14 cellular contexts compared by ENCODE assay signal in genomic region chr10:1009947-1010346, GRCh38. TPM values are rescaled to one million over a fixed set of nuclear protein-coding genes. Genes with fewer than 3 reads are reported as not detected.
DNase-seq lines count a peak whose midpoint lies in the region; ATAC-seq, FAIRE-seq and TF ChIP-seq lines count a peak whose summit lies in the region.
"Not testable (repeated sequence)": the region's sequence is repeated elsewhere in the genome, so short reads cannot be mapped to it uniquely, and the experiment has no call there.
"Had no signal": no experiment of that assay in that cellular context is flagged by ENCODE, and none has a peak within 500 bp of the region (broad histone marks: within the 10 kb centered on the region; RNA-seq: fewer than 3 reads in every experiment).

No MANE protein-coding gene starts in this region.

- TF ChIP-seq POLR2A in GM12878 (IDR thresholded peaks at IDR 0.05; ENCODE audit: low read depth, low read length) = not testable (repeated sequence)

- WGBS in GM12878 (ENCODE audit: insufficient coverage, insufficient replicate concordance, low lambda C conversion rate, missing lambda C conversion rate) = 52% methylated on average over 8 of the region's 8 CpGs

- TF ChIP-seq RAD21 in GM12878 (IDR thresholded peaks at IDR 0.05; ENCODE audit: insufficient read depth, low read depth, low read length) = not testable (repeated sequence)

- H3K36me3 Mint-ChIP-seq in activated CD4-positive, alpha-beta T cell treated with anti-CD3 and anti-CD28 coated beads for 36 hours (ENCODE audit: low read depth) = peaks cover 79% of the 10 kb centered on the region
- H3K36me3 Mint-ChIP-seq in activated T-helper 1 cell treated with anti-CD3 and anti-CD28 coated beads, Interleukin-12 subunit alpha, Interleukin-12 subunit beta, Interleukin-2, Interleukin-4 antibody, amounts not matched to agents 30 ng/mL and 10 ng/mL and 1 ng/mL, durations not matched to agents 14 hours and 24 hours and 36 hours (ENCODE audit: low read depth) = peaks cover 83% of the 10 kb centered on the region
- H3K36me3 Mint-ChIP-seq in naive thymus-derived CD4-positive, alpha-beta T cell = peaks cover 21 to 68% (median 41%) of the 10 kb centered on the region in 5 donors

- peak; percentile 77 for FAIRE-seq in GM18507 (lab: Jason Lieb, UNC)
- not testable (repeated sequence) for FAIRE-seq in GM12878 (lab: Jason Lieb, UNC)

- TF ChIP-seq EP300 in GM12878 (IDR thresholded peaks at IDR 0.05; ENCODE audit: borderline replicate concordance in 1 of 2, control insufficient read depth in 1 of 2, low read depth in 2 of 2, low read length in 2 of 2) = not testable (repeated sequence)

- H3K4me1 ChIP-seq in GM12878 (ENCODE audit: control insufficient read depth, insufficient read depth, low read length); naive thymus-derived CD4-positive, alpha-beta T cell (ENCODE audit: control insufficient read depth in 2 of 2, insufficient read depth in 2 of 2, low read length in 2 of 2): not testable (repeated sequence)

- not testable (repeated sequence) for TF ChIP-seq CTCF in GM12878 (IDR thresholded peaks at IDR 0.05 in 2 of 3, conservative IDR thresholded peaks at IDR 0.05 in 1 of 3; ENCODE audit: control insufficient read depth in 2 of 3, extremely low read depth in 1 of 3, insufficient read depth in 1 of 3, low read depth in 3 of 3, low read length in 3 of 3)

- H3K9me3 ChIP-seq in GM12878 (replicated peaks; ENCODE audit: control insufficient read depth, insufficient read depth, low read length); naive thymus-derived CD4-positive, alpha-beta T cell (ENCODE audit: control insufficient read depth in 2 of 3, low read length in 3 of 3): not testable (repeated sequence)

- H3K27me3 Mint-ChIP-seq in activated CD4-positive, alpha-beta T cell treated with anti-CD3 and anti-CD28 coated beads for 36 hours; activated T-helper 1 cell treated with anti-CD3 and anti-CD28 coated beads, Interleukin-12 subunit alpha, Interleukin-12 subunit beta, Interleukin-2, Interleukin-4 antibody, amounts not matched to agents 30 ng/mL and 10 ng/mL and 1 ng/mL, durations not matched to agents 14 hours and 24 hours and 36 hours (ENCODE audit: insufficient read depth); naive thymus-derived CD4-positive, alpha-beta T cell; stimulated activated naive CD8-positive, alpha-beta T cell treated with anti-CD3 and anti-CD28 coated beads, Interleukin-15, amount 100 ng/mL, for 72 hours: not testable (repeated sequence)

- H3K36me3 ChIP-seq in GM12878 (ENCODE audit: control insufficient read depth in 2 of 2, insufficient read depth in 2 of 2, low read length in 1 of 2) = peaks cover 41 to 47% of the 10 kb centered on the region in 2 experiments
- peaks cover 14 to 94% (median 40%) of the 10 kb centered on the region in 3 experiments for H3K36me3 ChIP-seq in naive thymus-derived CD4-positive, alpha-beta T cell (ENCODE audit: control insufficient read depth in 2 of 3, insufficient read depth in 3 of 3, low read length in 3 of 3)

- POLR2A ChIA-PET in activated CD4-positive, alpha-beta T cell treated with anti-CD3 and anti-CD28 coated beads for 36 hours (lab: Charles Lee); GM12878 (lab: Charles Lee); naive thymus-derived CD4-positive, alpha-beta T cell (lab: Charles Lee): not testable (repeated sequence)

- ATAC-seq in activated CD4-positive, alpha-beta T cell treated with anti-CD3 and anti-CD28 coated beads for 36 hours = peak; percentile 70
- not testable (repeated sequence) for ATAC-seq in GM12878
- peak; percentile 60 for ATAC-seq in naive thymus-derived CD4-positive, alpha-beta T cell
- peak; percentile 61 for ATAC-seq in stimulated activated naive CD8-positive, alpha-beta T cell treated with anti-CD3 and anti-CD28 coated beads, Interleukin-15, amount 100 ng/mL, for 72 hours

- H3K9me3 Mint-ChIP-seq in activated CD4-positive, alpha-beta T cell treated with anti-CD3 and anti-CD28 coated beads for 36 hours (ENCODE audit: low read depth); naive thymus-derived CD4-positive, alpha-beta T cell; stimulated activated naive CD8-positive, alpha-beta T cell treated with anti-CD3 and anti-CD28 coated beads, Interleukin-15, amount 100 ng/mL, for 72 hours: not testable (repeated sequence)
- H3K9me3 Mint-ChIP-seq in activated T-helper 1 cell treated with anti-CD3 and anti-CD28 coated beads, Interleukin-12 subunit alpha, Interleukin-12 subunit beta, Interleukin-2, Interleukin-4 antibody, amounts not matched to agents 30 ng/mL and 10 ng/mL and 1 ng/mL, durations not matched to agents 14 hours and 24 hours and 36 hours = peaks cover 15% of the 10 kb centered on the region

- RAD21 ChIA-PET in GM12878 (lab: Charles Lee; ENCODE audit: unreplicated experiment) = not testable (repeated sequence)

- H3K9ac ChIP-seq in GM12878 (ENCODE audit: control insufficient read depth, insufficient read depth, low read length) = not testable (repeated sequence)

- not testable (repeated sequence) for H3K4me3 ChIP-seq in GM12878; naive thymus-derived CD4-positive, alpha-beta T cell (ENCODE audit: low read length)

- H3K4me2 ChIP-seq in GM12878 (ENCODE audit: control insufficient read depth, insufficient read depth) = not testable (repeated sequence)

- not testable (repeated sequence) for DNase-seq in GM18507 (ENCODE audit: extremely low spot score, insufficient read length, low read depth); activated T-helper 1 cell treated with anti-CD3 and anti-CD28 coated beads, Interleukin-12 subunit alpha, Interleukin-12 subunit beta, Interleukin-2, Interleukin-4 antibody, amounts not matched to agents 30 ng/mL and 10 ng/mL and 1 ng/mL, durations not matched to agents 14 hours and 24 hours and 36 hours (ENCODE audit: low spot score); GM12878 (ENCODE audit: low read depth, low spot score)
- DNase-seq in activated CD4-positive, alpha-beta T cell treated with anti-CD3 and anti-CD28 coated beads for 36 hours = peak; percentile 27
- DNase-seq in naive thymus-derived CD4-positive, alpha-beta T cell = peak in 1 of 9 donors; percentile 43
- DNase-seq in stimulated activated naive CD8-positive, alpha-beta T cell treated with anti-CD3 and anti-CD28 coated beads, Interleukin-15, amount 100 ng/mL, for 72 hours = peak in 1 of 2 donors; percentile 3

- not testable (repeated sequence) for H3K27ac ChIP-seq in GM12878 (ENCODE audit: control insufficient read depth, insufficient read depth); naive thymus-derived CD4-positive, alpha-beta T cell (ENCODE audit: low read depth, low read length)

- H3K4me3 Mint-ChIP-seq in activated CD4-positive, alpha-beta T cell treated with anti-CD3 and anti-CD28 coated beads for 36 hours; stimulated activated naive CD8-positive, alpha-beta T cell treated with anti-CD3 and anti-CD28 coated beads, Interleukin-15, amount 100 ng/mL, for 72 hours: not testable (repeated sequence)
- H3K4me3 Mint-ChIP-seq in activated T-helper 1 cell treated with anti-CD3 and anti-CD28 coated beads, Interleukin-12 subunit alpha, Interleukin-12 subunit beta, Interleukin-2, Interleukin-4 antibody, amounts not matched to agents 30 ng/mL and 10 ng/mL and 1 ng/mL, durations not matched to agents 14 hours and 24 hours and 36 hours = peak overlapping the region; percentile 65
- H3K4me3 Mint-ChIP-seq in naive thymus-derived CD4-positive, alpha-beta T cell = peak overlapping the region in 1 of 10 donors; percentile 16

- H4K20me1 ChIP-seq in GM12878 (ENCODE audit: control insufficient read depth, insufficient read depth) = not testable (repeated sequence)

- not testable (repeated sequence) for H3K79me2 ChIP-seq in GM12878 (ENCODE audit: control insufficient read depth, insufficient read depth, low read length)

- H3K27ac Mint-ChIP-seq in activated CD4-positive, alpha-beta T cell treated with anti-CD3 and anti-CD28 coated beads for 36 hours = peak overlapping the region; percentile 80
- H3K27ac Mint-ChIP-seq in activated T-helper 1 cell treated with anti-CD3 and anti-CD28 coated beads, Interleukin-12 subunit alpha, Interleukin-12 subunit beta, Interleukin-2, Interleukin-4 antibody, amounts not matched to agents 30 ng/mL and 10 ng/mL and 1 ng/mL, durations not matched to agents 14 hours and 24 hours and 36 hours = peak overlapping the region; percentile 97
- peak overlapping the region in 1 of 9 donors; percentile 66 for H3K27ac Mint-ChIP-seq in naive thymus-derived CD4-positive, alpha-beta T cell
- peak overlapping the region in 1 of 2 donors; percentile 84 for H3K27ac Mint-ChIP-seq in stimulated activated naive CD8-positive, alpha-beta T cell treated with anti-CD3 and anti-CD28 coated beads, Interleukin-15, amount 100 ng/mL, for 72 hours

- TSS peak; percentile 19 for BruUV-seq in GM12878 (replicated peaks; lab: Mats Ljungman, UMichigan)

- intact Hi-C loops in activated CD4-positive, alpha-beta T cell treated with anti-CD3 and anti-CD28 coated beads for 36 hours (cut with DNase I, micrococcal nuclease); naive thymus-derived CD4-positive, alpha-beta T cell (cut with micrococcal nuclease): not testable (repeated sequence)
- intact Hi-C loops in activated T-helper 1 cell treated with anti-CD3 and anti-CD28 coated beads, Interleukin-12 subunit alpha, Interleukin-12 subunit beta, Interleukin-2, Interleukin-4 antibody, amounts not matched to agents 30 ng/mL and 10 ng/mL and 1 ng/mL, durations not matched to agents 14 hours and 24 hours and 36 hours (cut with micrococcal nuclease) = loop anchor here (1.0 kb wide), 4 partner anchors 17 to 84 kb away; partner anchors contain the start of genes GTPBP4 and IDI1
- intact Hi-C loops in GM12878 (cut with micrococcal nuclease; ENCODE audit: unreplicated experiment) = loop anchor here (2.0 kb wide), 1 partner anchor 15 kb away; no protein-coding TSS in a partner anchor

- CTCF ChIA-PET in activated CD4-positive, alpha-beta T cell treated with anti-CD3 and anti-CD28 coated beads for 36 hours (lab: Charles Lee); GM12878 (lab: Yijun Ruan, JAX); naive thymus-derived CD4-positive, alpha-beta T cell (lab: Charles Lee): not testable (repeated sequence)

- H3K4me1 Mint-ChIP-seq in activated CD4-positive, alpha-beta T cell treated with anti-CD3 and anti-CD28 coated beads for 36 hours; stimulated activated naive CD8-positive, alpha-beta T cell treated with anti-CD3 and anti-CD28 coated beads, Interleukin-15, amount 100 ng/mL, for 72 hours: not testable (repeated sequence)
- peaks cover 44% of the 10 kb centered on the region for H3K4me1 Mint-ChIP-seq in activated T-helper 1 cell treated with anti-CD3 and anti-CD28 coated beads, Interleukin-12 subunit alpha, Interleukin-12 subunit beta, Interleukin-2, Interleukin-4 antibody, amounts not matched to agents 30 ng/mL and 10 ng/mL and 1 ng/mL, durations not matched to agents 14 hours and 24 hours and 36 hours (ENCODE audit: low read depth)
- H3K4me1 Mint-ChIP-seq in naive thymus-derived CD4-positive, alpha-beta T cell = peaks cover 0 to 20% (median 0%) of the 10 kb centered on the region in 7 donors

- H3K27me3 ChIP-seq in GM12878 (replicated peaks in 1 of 2; ENCODE audit: control insufficient read depth in 2 of 2, insufficient read depth in 2 of 2, low read length in 1 of 2); naive thymus-derived CD4-positive, alpha-beta T cell (ENCODE audit: control insufficient read depth in 2 of 2, insufficient read depth in 2 of 2, low read length in 2 of 2): not testable (repeated sequence)

- in situ Hi-C loops in GM12878 (cut with MboI) = not testable (repeated sequence)

- SMC1A ChIA-PET in GM12878 (lab: Charles Lee; ENCODE audit: uncharacterized antibody, unreplicated experiment) = not testable (repeated sequence)

- H2AFZ ChIP-seq in GM12878 (ENCODE audit: control insufficient read depth, low read depth, low read length) = not testable (repeated sequence)

RNA-seq across cellular contexts. Expression of gene IDI2, which starts 15.7 kb away (rescaled TPM):
- total RNA-seq in activated CD4-positive, alpha-beta T cell treated with anti-CD3 and anti-CD28 coated beads for 36 hours = not detected
- not detected in 2 replicates for total RNA-seq in activated T-helper 1 cell treated with anti-CD3 and anti-CD28 coated beads, Interleukin-12 subunit alpha, Interleukin-12 subunit beta, Interleukin-2, Interleukin-4 antibody, amounts not matched to agents 30 ng/mL and 10 ng/mL and 1 ng/mL, durations not matched to agents 14 hours and 24 hours and 36 hours
- total RNA-seq in GM12878 (2013; cell fraction: nucleolus; rRNA removed) = not detected in 2 replicates
- not detected in 2 replicates for total RNA-seq in GM12878 (2014; rRNA removed)
- not detected in 2 replicates for total RNA-seq in GM12878 (2014; rRNA removed; fragmentation: Illumina TruSeq; extraction: Trizol)
- total RNA-seq in GM12878 (2021) = not detected in 2 replicates
- not detected for polyA plus RNA-seq in GM12878 (2011; ENCODE audit: low read depth)
- polyA plus RNA-seq in GM12878 (2011; rRNA removed) = not detected in 2 replicates
- polyA plus RNA-seq in GM12878 (2011; cell fraction: cytosol; rRNA removed) = not detected in 2 replicates
- polyA plus RNA-seq in GM12878 (2011; cell fraction: nucleus; rRNA removed) = not detected in 2 replicates
- polyA plus RNA-seq in GM12878 (2012) = not detected in 2 replicates
- polyA plus RNA-seq in GM12878 (2014; fragmentation: Illumina TruSeq; extraction: Trizol) = 0.06 TPM in 1 of 2 replicates, not detected in the other
- not detected for polyA plus RNA-seq in GM12878 (2014; fragmentation: Nextera tagmentation; extraction: Ambion mirVana)
- polyA plus RNA-seq in GM12878 (2014; rRNA removed) = not detected in 2 replicates
- polyA plus RNA-seq in GM12878 (2016; fragmentation: Nextera tagmentation; extraction: Ambion mirVana) = not detected
- not detected in 2 replicates for polyA minus RNA-seq in GM12878 (2011; rRNA and poly(A)+ RNA removed)
- not detected in 2 replicates for polyA minus RNA-seq in GM12878 (2011; cell fraction: cytosol; rRNA and poly(A)+ RNA removed)
- polyA minus RNA-seq in GM12878 (2011; cell fraction: nucleus; rRNA and poly(A)+ RNA removed) = not detected in 2 replicates
- total RNA-seq in naive thymus-derived CD4-positive, alpha-beta T cell = not detected
- not detected for polyA plus RNA-seq in naive thymus-derived CD4-positive, alpha-beta T cell
- total RNA-seq: CD4-positive, CD25-positive, alpha-beta regulatory T cell; Daoy; G401; GM23338; H9; IMR-90; Peyer's patch had no signal
- polyA plus RNA-seq: AG04450; CD4-positive, CD25-positive, alpha-beta regulatory T cell; GM23338; IMR-90 had no signal

RNA-seq across cellular contexts. Expression of gene GTPBP4, which starts 21.7 kb away (rescaled TPM):
- total RNA-seq in activated CD4-positive, alpha-beta T cell treated with anti-CD3 and anti-CD28 coated beads for 36 hours = 100 to 1,000 TPM; 109 to 116 TPM
- total RNA-seq in activated T-helper 1 cell treated with anti-CD3 and anti-CD28 coated beads, Interleukin-12 subunit alpha, Interleukin-12 subunit beta, Interleukin-2, Interleukin-4 antibody, amounts not matched to agents 30 ng/mL and 10 ng/mL and 1 ng/mL, durations not matched to agents 14 hours and 24 hours and 36 hours = 193 and 202 TPM in 2 replicates
- total RNA-seq in GM12878 (2013; cell fraction: nucleolus; rRNA removed) = 89.9 and 93.0 TPM in 2 replicates
- total RNA-seq in GM12878 (2014; rRNA removed) (58.5 and 64.6 TPM in 2 replicates), GM12878 (2014; rRNA removed; fragmentation: Illumina TruSeq; extraction: Trizol) (88.7 and 89.6 TPM in 2 replicates), GM12878 (2021) (82.2 and 93.9 TPM in 2 replicates)
- polyA plus RNA-seq in GM12878 (2011; ENCODE audit: low read depth) = 24.6 TPM
- polyA plus RNA-seq in GM12878 (2011; rRNA removed) (62.0 and 68.8 TPM in 2 replicates), GM12878 (2014; fragmentation: Illumina TruSeq; extraction: Trizol) (74.9 and 99.3 TPM in 2 replicates), GM12878 (2014; fragmentation: Nextera tagmentation; extraction: Ambion mirVana) (10 to 100 TPM; 60.3 to 68.0 TPM), GM12878 (2014; rRNA removed) (61.7 and 66.3 TPM in 2 replicates), GM12878 (2016; fragmentation: Nextera tagmentation; extraction: Ambion mirVana) (100 to 1,000 TPM; 115 to 118 TPM)
- polyA plus RNA-seq in GM12878 (2011; cell fraction: cytosol; rRNA removed) = 23.3 and 23.5 TPM in 2 replicates
- 45.3 and 63.4 TPM in 2 replicates for polyA plus RNA-seq in GM12878 (2011; cell fraction: nucleus; rRNA removed)
- 37.8 and 48.2 TPM in 2 replicates for polyA plus RNA-seq in GM12878 (2012)
- polyA minus RNA-seq in GM12878 (2011; rRNA and poly(A)+ RNA removed) = 34.4 and 44.0 TPM in 2 replicates
- 9.5 and 14.7 TPM in 2 replicates for polyA minus RNA-seq in GM12878 (2011; cell fraction: cytosol; rRNA and poly(A)+ RNA removed)
- polyA minus RNA-seq in GM12878 (2011; cell fraction: nucleus; rRNA and poly(A)+ RNA removed) = 28.4 and 54.9 TPM in 2 replicates
- 10 to 100 TPM; 39.0 to 81.8 (median 45.2) TPM for total RNA-seq in naive thymus-derived CD4-positive, alpha-beta T cell
- polyA plus RNA-seq in naive thymus-derived CD4-positive, alpha-beta T cell = 10 to 100 TPM; 17.4 to 23.4 TPM

RNA-seq across cellular contexts. Expression of gene IDI1, which starts 39.0 kb away (rescaled TPM):
- total RNA-seq in activated CD4-positive, alpha-beta T cell treated with anti-CD3 and anti-CD28 coated beads for 36 hours = 10 to 100 TPM; 40.4 to 66.0 TPM
- 76.0 and 78.9 TPM in 2 replicates for total RNA-seq in activated T-helper 1 cell treated with anti-CD3 and anti-CD28 coated beads, Interleukin-12 subunit alpha, Interleukin-12 subunit beta, Interleukin-2, Interleukin-4 antibody, amounts not matched to agents 30 ng/mL and 10 ng/mL and 1 ng/mL, durations not matched to agents 14 hours and 24 hours and 36 hours
- 154 and 155 TPM in 2 replicates for total RNA-seq in GM12878 (2013; cell fraction: nucleolus; rRNA removed)
- 112 and 150 TPM in 2 replicates for total RNA-seq in GM12878 (2014; rRNA removed)
- 152 and 163 TPM in 2 replicates for total RNA-seq in GM12878 (2014; rRNA removed; fragmentation: Illumina TruSeq; extraction: Trizol)
- total RNA-seq in GM12878 (2021) = 85.5 and 88.4 TPM in 2 replicates
- polyA plus RNA-seq in GM12878 (2011; ENCODE audit: low read depth) = 57.8 TPM
- 216 and 332 TPM in 2 replicates for polyA plus RNA-seq in GM12878 (2011; rRNA removed)
- 66.6 and 66.7 TPM in 2 replicates for polyA plus RNA-seq in GM12878 (2011; cell fraction: cytosol; rRNA removed)
- polyA plus RNA-seq in GM12878 (2011; cell fraction: nucleus; rRNA removed) = 108 and 119 TPM in 2 replicates
- 79.7 and 106 TPM in 2 replicates for polyA plus RNA-seq in GM12878 (2012)
- 156 and 224 TPM in 2 replicates for polyA plus RNA-seq in GM12878 (2014; fragmentation: Illumina TruSeq; extraction: Trizol)
- 100 to 1,000 TPM; 156 to 223 TPM for polyA plus RNA-seq in GM12878 (2014; fragmentation: Nextera tagmentation; extraction: Ambion mirVana)
- 129 and 158 TPM in 2 replicates for polyA plus RNA-seq in GM12878 (2014; rRNA removed)
- 100 to 1,000 TPM; 202 to 206 TPM for polyA plus RNA-seq in GM12878 (2016; fragmentation: Nextera tagmentation; extraction: Ambion mirVana)
- polyA minus RNA-seq in GM12878 (2011; rRNA and poly(A)+ RNA removed) = 82.4 and 96.9 TPM in 2 replicates
- 27.1 and 29.8 TPM in 2 replicates for polyA minus RNA-seq in GM12878 (2011; cell fraction: cytosol; rRNA and poly(A)+ RNA removed)
- polyA minus RNA-seq in GM12878 (2011; cell fraction: nucleus; rRNA and poly(A)+ RNA removed) = 39.7 and 57.8 TPM in 2 replicates
- total RNA-seq in naive thymus-derived CD4-positive, alpha-beta T cell = 100 to 1,000 TPM in 2 of 5 experiments, 10 to 100 TPM in 3; 23.4 to 159 (median 44.9) TPM
- 10 to 100 TPM; 26.8 to 34.6 TPM for polyA plus RNA-seq in naive thymus-derived CD4-positive, alpha-beta T cell

RNA-seq across cellular contexts. Expression of gene WDR37, which starts 46.2 kb away (rescaled TPM):
- 10 to 100 TPM; 16.3 to 16.8 TPM for total RNA-seq in activated CD4-positive, alpha-beta T cell treated with anti-CD3 and anti-CD28 coated beads for 36 hours
- total RNA-seq in activated T-helper 1 cell treated with anti-CD3 and anti-CD28 coated beads, Interleukin-12 subunit alpha, Interleukin-12 subunit beta, Interleukin-2, Interleukin-4 antibody, amounts not matched to agents 30 ng/mL and 10 ng/mL and 1 ng/mL, durations not matched to agents 14 hours and 24 hours and 36 hours = 19.9 and 21.1 TPM in 2 replicates
- total RNA-seq in GM12878 (2013; cell fraction: nucleolus; rRNA removed) = 35.7 and 36.6 TPM in 2 replicates
- total RNA-seq in GM12878 (2014; rRNA removed) (8.0 and 8.5 TPM in 2 replicates), GM12878 (2014; rRNA removed; fragmentation: Illumina TruSeq; extraction: Trizol) (6.1 and 6.3 TPM in 2 replicates), GM12878 (2021) (9.0 and 11.1 TPM in 2 replicates)
- polyA plus RNA-seq in GM12878 (2011; ENCODE audit: low read depth) = 5.1 TPM
- polyA plus RNA-seq in GM12878 (2011; rRNA removed) (9.7 and 10.5 TPM in 2 replicates), GM12878 (2014; fragmentation: Illumina TruSeq; extraction: Trizol) (6.4 and 6.6 TPM in 2 replicates), GM12878 (2014; fragmentation: Nextera tagmentation; extraction: Ambion mirVana) (1 to 10 TPM; 1.9 to 2.5 TPM), GM12878 (2014; rRNA removed) (8.4 and 8.8 TPM in 2 replicates), GM12878 (2016; fragmentation: Nextera tagmentation; extraction: Ambion mirVana) (1 to 10 TPM; 6.5 to 7.7 TPM)
- 10.4 and 10.9 TPM in 2 replicates for polyA plus RNA-seq in GM12878 (2011; cell fraction: cytosol; rRNA removed)
- 31.1 and 31.4 TPM in 2 replicates for polyA plus RNA-seq in GM12878 (2011; cell fraction: nucleus; rRNA removed)
- 6.1 and 8.4 TPM in 2 replicates for polyA plus RNA-seq in GM12878 (2012)
- polyA minus RNA-seq in GM12878 (2011; rRNA and poly(A)+ RNA removed) = 25.3 and 25.7 TPM in 2 replicates
- 4.1 and 12.3 TPM in 2 replicates for polyA minus RNA-seq in GM12878 (2011; cell fraction: cytosol; rRNA and poly(A)+ RNA removed)
- polyA minus RNA-seq in GM12878 (2011; cell fraction: nucleus; rRNA and poly(A)+ RNA removed) = 12.3 and 15.5 TPM in 2 replicates
- total RNA-seq in naive thymus-derived CD4-positive, alpha-beta T cell = 10 to 100 TPM; 30.3 to 52.6 (median 43.4) TPM
- polyA plus RNA-seq in naive thymus-derived CD4-positive, alpha-beta T cell = 10 to 100 TPM; 16.9 to 28.1 TPM
